ENCODE assay signal across 12 cellular contexts in the genomic region with DNA sequence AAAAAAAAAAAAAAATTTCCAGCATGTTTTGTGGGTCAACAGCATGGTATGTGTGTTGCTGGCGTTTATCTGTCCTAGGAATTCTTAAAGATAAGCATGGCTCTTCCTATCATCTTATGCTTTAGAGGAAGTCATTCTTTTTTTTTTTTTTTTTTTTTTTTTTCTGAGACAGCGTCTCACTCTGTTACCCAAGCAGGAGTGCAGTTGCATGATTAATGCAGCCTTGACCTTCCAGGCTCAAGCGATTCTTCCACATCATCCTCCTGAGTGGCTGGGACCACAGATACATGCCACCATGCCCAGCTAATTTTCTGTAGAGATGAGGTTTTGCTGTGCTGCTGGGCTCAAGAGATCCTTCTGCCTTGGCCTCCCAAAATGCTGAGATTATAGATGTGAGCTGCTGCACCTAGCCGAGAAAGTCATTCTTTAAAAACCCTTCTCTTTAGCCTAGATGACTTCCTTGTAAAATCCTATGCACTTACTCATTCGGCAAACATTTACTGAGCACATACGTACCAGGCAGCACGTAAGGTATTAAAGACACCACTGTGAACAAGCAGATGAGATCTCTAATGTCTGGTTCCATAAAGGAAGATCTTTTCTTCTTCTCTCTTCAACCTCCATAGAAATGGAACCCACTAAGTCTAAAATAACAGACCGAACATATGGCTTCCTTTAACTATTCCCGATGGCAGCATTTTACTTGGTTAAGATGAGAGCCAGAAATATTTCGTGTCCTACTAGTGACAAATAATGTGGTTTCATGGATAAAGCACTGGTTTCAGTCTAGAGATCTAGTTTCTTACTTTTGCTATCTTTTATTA.
A peak's percentile ranks its signal among the peaks of the same experiment; 100 is the strongest.
DNase-seq lines count a peak whose midpoint lies in the region; ATAC-seq, FAIRE-seq and TF ChIP-seq lines count a peak whose summit lies in the region.
"Had no signal": no experiment of that assay in that cellular context is flagged by ENCODE, and none has a peak within 500 bp of the region (broad histone marks: within the 10 kb centered on the region; RNA-seq: fewer than 3 reads in every experiment).

No MANE protein-coding gene starts in this region.

- H4K20me1 ChIP-seq in HepG2 (ENCODE audit: insufficient read depth, low read length): no peaks in the 10 kb centered on the region

- H3K9me3 Mint-ChIP-seq in CD4-positive, alpha-beta memory T cell: peaks cover 0 to 3% (median 0%) of the 10 kb centered on the region in 8 donors
- H3K9me3 Mint-ChIP-seq: naive B cell had no signal

- intact Hi-C loops in HepG2 (cut with micrococcal nuclease; ENCODE audit: unreplicated experiment): loop anchor here (2.0 kb wide), 1 partner anchor 130 kb away; no protein-coding TSS in a partner anchor
- intact Hi-C loops in CD4-positive, alpha-beta memory T cell (cut with micrococcal nuclease): no loop called here

- CTCF ChIA-PET in HepG2 (lab: Yijun Ruan, JAX; ENCODE audit: low intra/inter-chr PET ratio, low total read pairs): no interaction called here
- CTCF ChIA-PET in CD4-positive, alpha-beta memory T cell (lab: Charles Lee; ENCODE audit: partially characterized antibody): no interaction called here

- H3K9me3 ChIP-seq in HepG2 (ENCODE audit: low read length): no peaks in the 10 kb centered on the region
- no peaks in the 10 kb centered on the region for H3K9me3 ChIP-seq in CD4-positive, alpha-beta memory T cell (ENCODE audit: control insufficient read depth in 1 of 2, low read length in 2 of 2)
- H3K9me3 ChIP-seq: Peyer's patch had no signal

- no peaks in the 10 kb centered on the region for H3K36me3 ChIP-seq in bronchial epithelial cell (ENCODE audit: control insufficient read depth, insufficient read depth, low read length)
- no peaks in the 10 kb centered on the region for H3K36me3 ChIP-seq in HepG2 (replicated peaks in 1 of 2; ENCODE audit: control insufficient read depth in 1 of 2, insufficient read depth in 2 of 2, low read length in 2 of 2)
- H3K36me3 ChIP-seq in CD4-positive, alpha-beta memory T cell (ENCODE audit: insufficient read depth, low read length): no peaks in the 10 kb centered on the region
- H3K36me3 ChIP-seq: Peyer's patch had no signal

- no peaks in the 10 kb centered on the region for H3K27me3 ChIP-seq in bronchial epithelial cell (ENCODE audit: control insufficient read depth, insufficient read depth, low read length)
- H3K27me3 ChIP-seq in HepG2 (ENCODE audit: control insufficient read depth in 1 of 2, insufficient read depth in 2 of 2, low read length in 2 of 2): no peaks in the 10 kb centered on the region
- H3K27me3 ChIP-seq in CD4-positive, alpha-beta memory T cell (ENCODE audit: insufficient read depth, low read length): no peaks in the 10 kb centered on the region
- H3K27me3 ChIP-seq: Peyer's patch had no signal

- peaks cover 0 to 3% (median 0%) of the 10 kb centered on the region in 4 donors for H3K4me1 Mint-ChIP-seq in CD4-positive, alpha-beta memory T cell

- peak overlapping the region; percentile 53 for H3K4me2 ChIP-seq in HepG2 (ENCODE audit: low read depth, low read length)

- TF ChIP-seq EP300 in HepG2 (IDR thresholded peaks at IDR 0.05; ENCODE audit: low read depth in 2 of 2, low read length in 2 of 2) (peak in 1 of 2 experiments; percentile 83; a peak in 3 of 4 replicates), HepG2 (CRISPR knock-in tag; IDR thresholded peaks at IDR 0.05; ENCODE audit: borderline replicate concordance) (no peak)

- TF ChIP-seq POLR2A in HepG2 (IDR thresholded peaks at IDR 0.05; ENCODE audit: insufficient read depth in 1 of 2, low read depth in 2 of 2, low read length in 2 of 2): no peak
- TF ChIP-seq POLR2A in erythroblast (IDR thresholded peaks at IDR 0.05; ENCODE audit: low read length): no peak

- BruUV-seq in HepG2 (replicated peaks; lab: Mats Ljungman, UMichigan): no TSS peak

- peak; percentile 68 for ATAC-seq in HepG2

- in situ Hi-C loops in HepG2 (cut with HindIII; ENCODE audit: extremely low pct_ligation_motif_present, low pct_unique_long_range_greater_than_20kb): no loop called here

- H3K9ac ChIP-seq in HepG2 (ENCODE audit: insufficient read depth, low read depth, low read length): no peak overlapping the region

- no peak overlapping the region for H3K27ac Mint-ChIP-seq in CD4-positive, alpha-beta memory T cell
- H3K27ac Mint-ChIP-seq: naive B cell had no signal

- no peak for TF ChIP-seq RAD21 in HepG2 (CRISPR knock-in tag; IDR thresholded peaks at IDR 0.05)

- H3K79me2 ChIP-seq in HepG2 (ENCODE audit: insufficient read depth, low read length): no peaks in the 10 kb centered on the region

- H2AFZ ChIP-seq in HepG2 (ENCODE audit: low read length): no peak overlapping the region

- no peak overlapping the region for H3K4me3 Mint-ChIP-seq in CD4-positive, alpha-beta memory T cell
- H3K4me3 Mint-ChIP-seq: naive B cell had no signal

- H3K36me3 Mint-ChIP-seq in CD4-positive, alpha-beta memory T cell: no peaks in the 10 kb centered on the region
- H3K36me3 Mint-ChIP-seq: naive B cell had no signal

- POLR2A ChIA-PET in HepG2 (lab: Yijun Ruan, JAX): interaction anchor here (0.7 to 1.6 kb wide), 4 partner anchors 21 to 125 kb away, joined by 3 to 6 read pairs (median 4); partner anchors contain the start of gene RIN2
- POLR2A ChIA-PET in CD4-positive, alpha-beta memory T cell (lab: Charles Lee; ENCODE audit: partially characterized antibody): no interaction called here

- H3K27me3 Mint-ChIP-seq in CD4-positive, alpha-beta memory T cell: peaks cover 0 to 3% of the 10 kb centered on the region in 2 donors

- TF ChIP-seq CTCF in AG09309 (IDR thresholded peaks at IDR 0.05; ENCODE audit: control insufficient read depth, insufficient read depth, low read depth, low read length, missing control alignments) (no peak), LNCaP clone FGC (IDR thresholded peaks at IDR 0.05; ENCODE audit: control insufficient read depth, extremely low read depth, insufficient read depth) (no peak), bronchial epithelial cell (IDR thresholded peaks at IDR 0.05; ENCODE audit: insufficient read depth, low read length, severe bottlenecking) (no peak), HepG2 (CRISPR knock-in tag; IDR thresholded peaks at IDR 0.05) (no peak)

- no peak overlapping the region for H3K4me3 ChIP-seq in AG09309 (ENCODE audit: control insufficient read depth, low read depth, low read length)
- H3K4me3 ChIP-seq in LNCaP clone FGC (ENCODE audit: low read depth, low read length): no peak overlapping the region
- no peak overlapping the region for H3K4me3 ChIP-seq in bronchial epithelial cell (ENCODE audit: low read depth, low read length)
- H3K4me3 ChIP-seq in HepG2 (replicated peaks in 1 of 3; ENCODE audit: insufficient read depth in 1 of 3, low read depth in 2 of 3, low read length in 3 of 3): no peak overlapping the region; a peak in 1 of 6 replicates
- H3K4me3 ChIP-seq in CD4-positive, alpha-beta memory T cell (ENCODE audit: low read length in 2 of 2): no peak overlapping the region
- H3K4me3 ChIP-seq: Peyer's patch, skin epidermis had no signal

- WGBS in HepG2 (ENCODE audit: low lambda C conversion rate): 29% methylated on average over 10 of the region's 10 CpGs

- peak; percentile 72 for DNase-seq in AG09309 (ENCODE audit: low read depth)
- DNase-seq in LNCaP clone FGC (ENCODE audit: low read depth): peak; percentile 62
- peak; percentile 94 for DNase-seq in bronchial epithelial cell (ENCODE audit: low read depth)
- DNase-seq in HepG2 (ENCODE audit: low spot score): peak; percentile 88
- DNase-seq in erythroblast (lab: John Stamatoyannopoulos, UW): no peak
- DNase-seq in NCI-H2227 treated with DMSO at 0.1 percent for 48 hours (lab: John Stamatoyannopoulos, UW): no peak
- no peak for DNase-seq in CD4-positive, alpha-beta memory T cell
- DNase-seq in germinal center (ENCODE audit: low spot score): no peak
- DNase-seq: amygdala, naive B cell, Peyer's patch had no signal

- FAIRE-seq in bronchial epithelial cell (lab: Jason Lieb, UNC) (peak; percentile 60), HepG2 (lab: Jason Lieb, UNC) (peak; percentile 62)

- peaks cover 57% of the 10 kb centered on the region for H3K4me1 ChIP-seq in HepG2 (ENCODE audit: insufficient read depth, low read length)
- H3K4me1 ChIP-seq in CD4-positive, alpha-beta memory T cell (ENCODE audit: insufficient read depth, low read length): no peaks in the 10 kb centered on the region

- peak overlapping the region; percentile 44 for H3K27ac ChIP-seq in HepG2 (ENCODE audit: extremely low read length, insufficient read depth, low read length)
- no peak overlapping the region for H3K27ac ChIP-seq in CD4-positive, alpha-beta memory T cell (ENCODE audit: low read depth, low read length)
- H3K27ac ChIP-seq: skin epidermis had no signal

TF ChIP-seq in HepG2, 621 proteins besides CTCF, POLR2A, EP300 and RAD21 (continues in another document):
- peak; percentile 20; the same call in 1 of the 2 replicates for TF ChIP-seq HOMEZ (CRISPR knock-in tag; IDR thresholded peaks at IDR 0.05; ENCODE audit: low read depth)
- TF ChIP-seq TBL1XR1 (IDR thresholded peaks at IDR 0.05; ENCODE audit: borderline replicate concordance, low read length, partially characterized antibody): no peak
- TF ChIP-seq SNRNP70 (IDR thresholded peaks at IDR 0.05; ENCODE audit: low read depth, low read length): no peak
- TF ChIP-seq PLRG1 (conservative IDR thresholded peaks at IDR 0.05): no peak
- 0 out of 2 replicates have a peak, but pooled peaks have one; percentile 29 for TF ChIP-seq TARDBP (CRISPR knock-in tag; IDR thresholded peaks at IDR 0.05)
- TF ChIP-seq, protein P1, sequence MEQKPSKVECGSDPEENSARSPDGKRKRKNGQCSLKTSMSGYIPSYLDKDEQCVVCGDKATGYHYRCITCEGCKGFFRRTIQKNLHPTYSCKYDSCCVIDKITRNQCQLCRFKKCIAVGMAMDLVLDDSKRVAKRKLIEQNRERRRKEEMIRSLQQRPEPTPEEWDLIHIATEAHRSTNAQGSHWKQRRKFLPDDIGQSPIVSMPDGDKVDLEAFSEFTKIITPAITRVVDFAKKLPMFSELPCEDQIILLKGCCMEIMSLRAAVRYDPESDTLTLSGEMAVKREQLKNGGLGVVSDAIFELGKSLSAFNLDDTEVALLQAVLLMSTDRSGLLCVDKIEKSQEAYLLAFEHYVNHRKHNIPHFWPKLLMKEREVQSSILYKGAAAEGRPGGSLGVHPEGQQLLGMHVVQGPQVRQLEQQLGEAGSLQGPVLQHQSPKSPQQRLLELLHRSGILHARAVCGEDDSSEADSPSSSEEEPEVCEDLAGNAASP (CRISPR knock-in tag; IDR thresholded peaks at IDR 0.05; ENCODE audit: borderline replicate concordance): no peak

Comparison
In these comparisons a context has a peak if more than half of its experiments do, and no peak if none do; other contexts are left out.
1. DNase-seq: peak in AG09309 (single experiment), LNCaP clone FGC (single experiment), bronchial epithelial cell (single experiment) and HepG2 (single experiment); none in erythroblast (0 of 2), NCI-H2227 treated with DMSO at 0.1 percent for 48 hours (single experiment), CD4-positive, alpha-beta memory T cell (0 of 5) and germinal center (single experiment).